ENCODE assay signal across 10 cellular contexts in the genomic region with DNA sequence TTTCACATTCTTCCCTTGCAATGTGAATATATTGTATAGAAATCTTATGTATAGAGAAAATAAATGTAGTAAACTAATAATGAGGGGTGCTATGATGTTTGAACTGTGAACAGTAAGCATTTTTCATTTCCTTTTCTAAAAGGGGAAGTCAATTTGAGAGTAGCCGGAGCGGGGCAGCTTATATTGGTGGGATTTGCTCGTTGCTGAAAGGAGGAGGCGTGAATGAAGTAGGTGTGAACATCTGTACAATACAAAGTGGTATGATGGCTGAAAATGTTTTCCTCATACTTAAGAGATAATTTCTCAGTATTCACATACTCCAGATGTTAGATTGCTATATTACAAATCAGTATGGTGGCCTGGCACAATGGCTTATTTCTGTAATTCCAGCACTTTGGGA.
DNase-seq lines count a peak whose midpoint lies in the region; ATAC-seq and TF ChIP-seq lines count a peak whose summit lies in the region.
"Had no signal": no experiment of that assay in that cellular context is flagged by ENCODE, and none has a peak within 500 bp of the region (broad histone marks: within the 10 kb centered on the region; RNA-seq: fewer than 3 reads in every experiment).

No MANE protein-coding gene starts in this region.

- POLR2A ChIA-PET in A673 (lab: Charles Lee; ENCODE audit: low non-redundant PET), result no interaction called here

- H3K9me3 Mint-ChIP-seq in stimulated activated memory B cell treated with anti-CD40 and anti-IgM and Interleukin-4, amounts not matched to agents 10 μg/mL and 1 μg/mL and 100 μg/mL, for 72 hours, result no peaks in the 10 kb centered on the region

- H3K4me1 ChIP-seq in right cardiac atrium (ENCODE audit: control insufficient read depth, insufficient read depth, low read length) (no peaks in the 10 kb centered on the region), A673 (ENCODE audit: insufficient read depth, low read length, poor library complexity, severe bottlenecking) (no peaks in the 10 kb centered on the region)

- H3K27me3 ChIP-seq in right cardiac atrium (ENCODE audit: control insufficient read depth, insufficient read depth) (no peaks in the 10 kb centered on the region), A673 (replicated peaks; ENCODE audit: insufficient read depth, low read depth, low read length, poor library complexity) (no peaks in the 10 kb centered on the region)

- intact Hi-C loops in right cardiac atrium (cut with DNase I) (no loop called here), A673 (cut with micrococcal nuclease; ENCODE audit: unreplicated experiment) (no loop called here)

- CTCF ChIA-PET in A673 (lab: Charles Lee), result no interaction called here

- H3K36me3 Mint-ChIP-seq in stimulated activated memory B cell treated with anti-CD40 and anti-IgM and Interleukin-4, amounts not matched to agents 10 μg/mL and 1 μg/mL and 100 μg/mL, for 72 hours, result no peaks in the 10 kb centered on the region

- DNase-seq in right cardiac atrium, result no peak
- no peak for DNase-seq in A673 (ENCODE audit: low spot score)
- DNase-seq: activated CD8-positive, alpha-beta memory T cell treated with anti-CD3 and anti-CD28 coated beads, Interleukin-2, amount 50 U/mL, for 4 hours; dermis blood vessel endothelial cell; islet precursor cell had no signal

- H3K9me3 ChIP-seq in right cardiac atrium (ENCODE audit: control insufficient read depth, low read length), result no peaks in the 10 kb centered on the region
- no peaks in the 10 kb centered on the region for H3K9me3 ChIP-seq in A673 (ENCODE audit: low read depth, low read length, poor library complexity, severe bottlenecking)

- H3K4me1 Mint-ChIP-seq in stimulated activated memory B cell treated with anti-CD40 and anti-IgM and Interleukin-4, amounts not matched to agents 10 μg/mL and 1 μg/mL and 100 μg/mL, for 72 hours, result peaks cover 6% of the 10 kb centered on the region

- WGBS in right cardiac atrium, result 76% methylated on average over 4 of the region's 4 CpGs

- no peak overlapping the region for H3K27ac Mint-ChIP-seq in stimulated activated memory B cell treated with anti-CD40 and anti-IgM and Interleukin-4, amounts not matched to agents 10 μg/mL and 1 μg/mL and 100 μg/mL, for 72 hours

- no peak overlapping the region for H3K4me3 Mint-ChIP-seq in stimulated activated memory B cell treated with anti-CD40 and anti-IgM and Interleukin-4, amounts not matched to agents 10 μg/mL and 1 μg/mL and 100 μg/mL, for 72 hours

- H3K27ac ChIP-seq in right cardiac atrium (ENCODE audit: low read length) (no peak overlapping the region), A673 (ENCODE audit: low read depth, low read length, poor library complexity, severe bottlenecking) (no peak overlapping the region)

- BruUV-seq in A673 (replicated peaks; lab: Mats Ljungman, UMichigan), result no TSS peak

- peak; percentile 88 for ATAC-seq in GM19043 (IDR thresholded peaks at IDR 0.05; ENCODE audit: low read depth, unreplicated experiment)
- ATAC-seq in HG02642 (IDR thresholded peaks at IDR 0.05; ENCODE audit: poor library complexity, unreplicated experiment), result peak; percentile 77
- peak; percentile 63 for ATAC-seq in HG03520 (IDR thresholded peaks at IDR 0.05; ENCODE audit: unreplicated experiment)
- peak; percentile 66 for ATAC-seq in stimulated activated memory B cell treated with anti-CD40 and anti-IgM and Interleukin-4, amounts not matched to agents 10 μg/mL and 1 μg/mL and 100 μg/mL, for 72 hours
- no peak for ATAC-seq in esophagus mucosa
- no peak for ATAC-seq in right cardiac atrium

- H3K36me3 ChIP-seq in A673 (ENCODE audit: insufficient read depth, low read length, poor library complexity, severe bottlenecking), result no peaks in the 10 kb centered on the region

- H3K4me3 ChIP-seq in right cardiac atrium (ENCODE audit: low read length) (no peak overlapping the region), A673 (ENCODE audit: low read depth, low read length, poor library complexity, severe bottlenecking) (no peak overlapping the region)

- H3K27me3 Mint-ChIP-seq in stimulated activated memory B cell treated with anti-CD40 and anti-IgM and Interleukin-4, amounts not matched to agents 10 μg/mL and 1 μg/mL and 100 μg/mL, for 72 hours, result no peaks in the 10 kb centered on the region

- TF ChIP-seq CTCF in A673 (conservative IDR thresholded peaks at IDR 0.05; ENCODE audit: low read depth, low read length), result no peak

Comparison
In these comparisons a context has a peak if more than half of its experiments do, and no peak if none do; other contexts are left out.
1. ATAC-seq: peak in GM19043 (single experiment), HG02642 (single experiment), HG03520 (single experiment) and stimulated activated memory B cell treated with anti-CD40 and anti-IgM and Interleukin-4, amounts not matched to agents 10 μg/mL and 1 μg/mL and 100 μg/mL, for 72 hours (single experiment); none in esophagus mucosa (single experiment) and right cardiac atrium (0 of 2).